Comparison of ENCODE assay signal across 1 cellular context in the genomic region with DNA sequence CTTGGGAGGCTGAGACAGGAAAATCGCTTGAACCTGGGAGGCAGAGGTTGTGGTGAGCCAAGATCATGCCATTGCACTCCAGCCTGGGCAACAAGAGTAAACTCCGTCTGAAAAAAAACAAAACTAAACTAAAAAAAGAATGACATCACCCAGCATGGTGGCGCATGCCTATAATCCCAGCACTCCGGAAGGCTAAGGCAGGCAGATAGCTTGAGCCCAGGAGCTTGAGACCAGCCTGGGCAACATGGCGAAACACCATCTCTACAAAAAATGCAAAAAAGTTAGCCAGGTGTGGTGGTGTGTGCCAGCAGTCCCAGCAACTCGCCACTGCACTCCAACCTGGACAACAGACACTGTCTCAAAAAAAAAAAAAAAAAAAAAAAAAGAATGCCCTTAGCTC.
TF ChIP-seq lines count a peak whose summit lies in the region.
"Not testable (repeated sequence)": the region's sequence is repeated elsewhere in the genome, so short reads cannot be mapped to it uniquely, and the experiment has no call there.

No MANE protein-coding gene starts in this region.

TF ChIP-seq in HepG2, 621 proteins besides CTCF, POLR2A, EP300 and RAD21:
- peak; percentile 34 for TF ChIP-seq ATF7 (IDR thresholded peaks at IDR 0.05)
- not testable (repeated sequence) for TF ChIP-seq ATF7 (CRISPR knock-in tag; IDR thresholded peaks at IDR 0.05)
